9 cellular contexts compared by ENCODE assay signal in genomic region chr5:39599721-39600431, GRCh38.
DNase-seq lines count a peak whose midpoint lies in the region; ATAC-seq, FAIRE-seq and TF ChIP-seq lines count a peak whose summit lies in the region.
"Had no signal": no experiment of that assay in that cellular context is flagged by ENCODE, and none has a peak within 500 bp of the region (broad histone marks: within the 10 kb centered on the region; RNA-seq: fewer than 3 reads in every experiment).

No MANE protein-coding gene starts in this region.

- H3K4me3 ChIP-seq in HFF-Myc (replicated peaks; ENCODE audit: low read depth, low read length), result no peak overlapping the region
- no peak overlapping the region for H3K4me3 ChIP-seq in lower leg skin (ENCODE audit: low read depth, poor library complexity, severe bottlenecking)
- H3K4me3 ChIP-seq: skin epidermis had no signal

- WGBS in lower leg skin, 2 donors, result 39 to 45% methylated on average over 5 of the region's 5 CpGs

- peak; percentile 62 for FAIRE-seq in TTC549 (lab: Jason Lieb, UNC)

- ATAC-seq in left colon, result peak; percentile 97

- intact Hi-C loops in left colon (cut with DNase I, micrococcal nuclease), result no loop called here
- intact Hi-C loops in lower leg skin (cut with DNase I; ENCODE audit: low total_unique reads), result loop anchor here (10.0 kb wide), 1 partner anchor 95 kb away; no protein-coding TSS in a partner anchor

- TF ChIP-seq POLR2A in lower leg skin (IDR thresholded peaks at IDR 0.05), result no peak

- TF ChIP-seq CTCF in HFF-Myc (IDR thresholded peaks at IDR 0.05; ENCODE audit: low read depth, low read length, missing control alignments), result peak; percentile 30
- TF ChIP-seq CTCF in lower leg skin (IDR thresholded peaks at IDR 0.05), result no peak

- DNase-seq in AG08395 (ENCODE audit: low spot score) (peak; percentile 32), HFF-Myc (ENCODE audit: extremely low read depth, low read depth) (peak; percentile 36), left colon (no peak), putamen (ENCODE audit: low spot score) (no peak), lower leg skin (ENCODE audit: low spot score in 2 of 2) (no peak)
- DNase-seq in activated CD4-positive, alpha-beta T cell treated with anti-CD3 and anti-CD28 coated beads, Interleukin-2, amount 50 U/mL, for 4 hours, result no peak
- DNase-seq in effector CD4-positive, alpha-beta T cell, result no peak

Comparison
In these comparisons a context has a peak if more than half of its experiments do, and no peak if none do; other contexts are left out.
1. DNase-seq: peak in AG08395 (single experiment) and HFF-Myc (single experiment); none in left colon (0 of 2), putamen (single experiment), activated CD4-positive, alpha-beta T cell treated with anti-CD3 and anti-CD28 coated beads, Interleukin-2, amount 50 U/mL, for 4 hours (0 of 2), lower leg skin (0 of 2) and effector CD4-positive, alpha-beta T cell (single experiment).